ENCODE assay signal across 3 cellular contexts in genomic region chr2:19305400-19306055, GRCh38. TPM values are rescaled to one million over a fixed set of nuclear protein-coding genes. Genes with fewer than 3 reads are reported as not detected.
"Had no signal": no experiment of that assay in that cellular context is flagged by ENCODE, and none has a peak within 500 bp of the region (broad histone marks: within the 10 kb centered on the region; RNA-seq: fewer than 3 reads in every experiment).

No MANE protein-coding gene starts in this region.

RNA-seq across cellular contexts. Expression of gene OSR1, which starts 52.9 kb away (rescaled TPM):
- total RNA-seq: activated CD8-positive, alpha-beta memory T cell treated with anti-CD3 and anti-CD28 coated beads for 36 hours; activated naive CD4-positive, alpha-beta T cell treated with anti-CD3 and anti-CD28 coated beads for 36 hours; activated T-helper 17 cell treated with anti-CD3 and anti-CD28 coated beads, Interleukin-2, amount 50 U/mL, for 72 hours had no signal
